ENCODE assay signal across 2 cellular contexts in genomic region chr5:107724642-107725041, GRCh38.
TF ChIP-seq lines count a peak whose summit lies in the region.

No MANE protein-coding gene starts in this region.

TF ChIP-seq in IMR-90, 13 proteins besides CTCF, POLR2A, EP300 and RAD21:
- TF ChIP-seq MAZ (IDR thresholded peaks at IDR 0.05; ENCODE audit: borderline replicate concordance, low read depth, low read length), result no peak
- TF ChIP-seq FOS (IDR thresholded peaks at IDR 0.05; ENCODE audit: low read depth, low read length), result no peak
- TF ChIP-seq USF2 (IDR thresholded peaks at IDR 0.05; ENCODE audit: low read depth, low read length), result no peak
- no peak for TF ChIP-seq CEBPB (IDR thresholded peaks at IDR 0.05; ENCODE audit: low read depth, low read length)
- TF ChIP-seq RFX5 (IDR thresholded peaks at IDR 0.05; ENCODE audit: low read depth, low read length), result no peak
- TF ChIP-seq SMC3 (IDR thresholded peaks at IDR 0.05; ENCODE audit: low read depth, low read length), result no peak
- no peak for TF ChIP-seq RCOR1 (IDR thresholded peaks at IDR 0.05; ENCODE audit: insufficient replicate concordance, low read length)
- TF ChIP-seq BHLHE40 (IDR thresholded peaks at IDR 0.05; ENCODE audit: low read depth, low read length), result no peak

TF ChIP-seq in endothelial cell of umbilical vein, 7 proteins besides CTCF, POLR2A, EP300 and RAD21:
- no peak for TF ChIP-seq JUN (IDR thresholded peaks at IDR 0.05; ENCODE audit: borderline replicate concordance, insufficient read depth, insufficient read length, low read depth)
TF ChIP-seq in endothelial cell of umbilical vein: peak in this region for 0.
